ENCODE assay signal across 12 cellular contexts in the genomic region with DNA sequence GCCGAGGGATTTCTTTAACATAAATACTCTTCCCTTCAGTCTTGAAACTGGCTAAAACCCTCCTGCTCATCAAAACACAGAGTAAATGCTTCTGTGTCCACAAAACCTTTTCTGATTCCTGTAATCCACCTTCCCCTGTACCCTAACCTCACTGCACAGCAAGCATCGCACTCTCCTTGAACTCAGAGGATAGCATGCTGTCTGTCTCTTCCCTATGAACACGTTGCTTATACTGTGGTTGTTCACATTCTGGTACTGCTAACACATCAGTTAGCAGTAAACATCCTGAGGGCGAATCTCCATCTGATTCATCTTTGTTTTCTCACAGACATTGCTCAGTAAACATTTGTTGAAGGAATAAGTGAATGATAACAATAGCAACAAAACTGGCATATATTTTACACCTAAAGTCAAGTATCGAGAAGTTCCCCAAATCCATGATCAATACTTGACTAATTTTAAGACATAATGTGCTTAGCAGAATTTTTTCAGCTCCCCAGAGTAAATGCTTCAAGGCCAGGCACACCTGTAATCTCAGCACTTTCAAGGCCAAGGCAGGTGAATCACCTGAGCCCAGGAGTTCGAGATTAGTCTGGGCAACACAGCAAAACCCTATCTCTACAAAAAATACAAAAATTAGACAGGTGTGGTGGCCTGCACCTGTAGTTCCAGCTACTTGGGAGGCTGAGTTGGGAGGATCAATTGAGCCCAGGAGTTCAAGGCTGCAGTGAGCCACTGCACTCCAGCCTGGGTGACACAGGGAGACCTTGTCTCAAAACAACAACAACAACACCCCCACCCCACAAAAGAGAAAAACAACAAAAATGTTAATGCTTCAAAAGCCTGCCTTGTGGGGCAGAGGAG. TPM values are rescaled to one million over a fixed set of nuclear protein-coding genes. Genes with fewer than 3 reads are reported as not detected.
DNase-seq lines count a peak whose midpoint lies in the region; ATAC-seq and TF ChIP-seq lines count a peak whose summit lies in the region.
"Had no signal": no experiment of that assay in that cellular context is flagged by ENCODE, and none has a peak within 500 bp of the region (broad histone marks: within the 10 kb centered on the region; RNA-seq: fewer than 3 reads in every experiment).

No MANE protein-coding gene starts in this region.

- intact Hi-C loops in ovary (cut with DNase I) = no loop called here

- peak overlapping the region; percentile 12 for H2AFZ ChIP-seq in neuronal stem cell (ENCODE audit: low read length)

- H3K4me1 ChIP-seq in Peyer's patch (peaks cover 0 to 21% (median 3%) of the 10 kb centered on the region in 4 donors), neuronal stem cell (ENCODE audit: control insufficient read depth in 2 of 2, insufficient read depth in 1 of 2, low read depth in 1 of 2, low read length in 2 of 2) (peaks cover 0 to 8% of the 10 kb centered on the region in 2 donors), ovary (ENCODE audit: insufficient read depth) (no peaks in the 10 kb centered on the region)

- peak; percentile 51 for DNase-seq in ELR (ENCODE audit: low read depth)
- no peak for DNase-seq in Peyer's patch
- DNase-seq in effector memory CD8-positive, alpha-beta T cell = peak; percentile 20 to 45 (median 24)
- DNase-seq in neuronal stem cell (ENCODE audit: low spot score) = no peak
- DNase-seq in GM10266 (ENCODE audit: extremely low spot score) = no peak
- DNase-seq in ovary = no peak
- DNase-seq in SW480 (ENCODE audit: low spot score) = no peak
- DNase-seq: cerebellar nuclear complex, H9, IMR-90, NCI-H1930, occipital lobe had no signal

- no peak overlapping the region for H4K91ac ChIP-seq in neuronal stem cell (ENCODE audit: low read depth, low read length, poor library complexity)

- H3K18ac ChIP-seq in neuronal stem cell (ENCODE audit: low read length) = no peak overlapping the region

- H2BK15ac ChIP-seq in neuronal stem cell (ENCODE audit: low read length) = no peak overlapping the region

- peak; percentile 49 for ATAC-seq in effector memory CD8-positive, alpha-beta T cell (replicated peaks)

- TF ChIP-seq POLR2A in Peyer's patch (IDR thresholded peaks at IDR 0.05) (peak in 1 of 2 donors; percentile 39), ovary (IDR thresholded peaks at IDR 0.05) (no peak)

- H3K9ac ChIP-seq in neuronal stem cell (ENCODE audit: low read depth, low read length, poor library complexity) = no peak overlapping the region

- H2BK5ac ChIP-seq in neuronal stem cell (ENCODE audit: low read length) = no peak overlapping the region

- peak overlapping the region; percentile 18 to 37 for H3K4me3 Mint-ChIP-seq in effector memory CD8-positive, alpha-beta T cell
- H3K4me3 Mint-ChIP-seq: H9 had no signal

- no peaks in the 10 kb centered on the region for H3K79me1 ChIP-seq in neuronal stem cell (ENCODE audit: low read depth, low read length)

- no peak overlapping the region for H2BK12ac ChIP-seq in neuronal stem cell (ENCODE audit: low read length)

- WGBS in neuronal stem cell (ENCODE audit: extremely low coverage in 2 of 2, insufficient read length in 2 of 2, insufficient replicate concordance in 1 of 2), 2 donors = no CpG with 5 or more reads among the region's 6 CpGs
- WGBS in ovary, 3 donors = 79 to 82% (median 81%) methylated on average over 6 of the region's 6 CpGs

- H2AK5ac ChIP-seq in neuronal stem cell (ENCODE audit: low read depth, low read length) = no peak overlapping the region

- no peak overlapping the region for H3K14ac ChIP-seq in neuronal stem cell (ENCODE audit: low read length)

- H3K23ac ChIP-seq in neuronal stem cell (ENCODE audit: low read depth, low read length, poor library complexity) = no peak overlapping the region

- peaks cover 0 to 4% of the 10 kb centered on the region in 2 donors for H3K27me3 Mint-ChIP-seq in effector memory CD8-positive, alpha-beta T cell

- TF ChIP-seq CTCF in Peyer's patch (IDR thresholded peaks at IDR 0.05) (no peak), GM10266 (IDR thresholded peaks at IDR 0.05; ENCODE audit: control insufficient read depth, insufficient read depth, low read depth, missing control alignments) (no peak), ovary (IDR thresholded peaks at IDR 0.05) (no peak)

- H3K9me3 ChIP-seq in Peyer's patch (no peaks in the 10 kb centered on the region), neuronal stem cell (replicated peaks in 1 of 2; ENCODE audit: control insufficient read depth in 2 of 2, insufficient read depth in 1 of 2, low read depth in 1 of 2, low read length in 2 of 2) (peaks cover 0 to 1% of the 10 kb centered on the region in 2 donors), ovary (no peaks in the 10 kb centered on the region)

- no peak overlapping the region for H4K8ac ChIP-seq in neuronal stem cell (ENCODE audit: low read depth, low read length)

- H3K4me3 ChIP-seq in Peyer's patch (no peak overlapping the region), neuronal stem cell (ENCODE audit: low read length in 2 of 2) (no peak overlapping the region), ovary (no peak overlapping the region)

- TF ChIP-seq EP300 in ovary (IDR thresholded peaks at IDR 0.05) = no peak

- no peak overlapping the region for H3K4me2 ChIP-seq in neuronal stem cell (ENCODE audit: insufficient read depth, low read length, poor library complexity, severe bottlenecking)

- H3K27ac Mint-ChIP-seq in effector memory CD8-positive, alpha-beta T cell = peak overlapping the region; percentile 95 to 100

- H3K27ac ChIP-seq in Peyer's patch (peak overlapping the region; percentile 67 to 80 (median 73)), neuronal stem cell (replicated peaks; ENCODE audit: low read length) (no peak overlapping the region), ovary (no peak overlapping the region)

- H3K36me3 ChIP-seq in Peyer's patch (no peaks in the 10 kb centered on the region), neuronal stem cell (replicated peaks in 1 of 2; ENCODE audit: control insufficient read depth in 2 of 2, insufficient read depth in 2 of 2, low read length in 2 of 2) (peaks cover 0 to 2% of the 10 kb centered on the region in 2 donors), ovary (no peaks in the 10 kb centered on the region)

- H3K36me3 Mint-ChIP-seq in effector memory CD8-positive, alpha-beta T cell (ENCODE audit: insufficient read depth) = peaks cover 18% of the 10 kb centered on the region

- no peak overlapping the region for H2BK120ac ChIP-seq in neuronal stem cell (ENCODE audit: low read depth, low read length)

- H3K9me3 Mint-ChIP-seq in effector memory CD8-positive, alpha-beta T cell = no peaks in the 10 kb centered on the region

- peaks cover 51 to 67% of the 10 kb centered on the region in 2 donors for H3K4me1 Mint-ChIP-seq in effector memory CD8-positive, alpha-beta T cell (ENCODE audit: low read depth in 2 of 2)

- H3K4ac ChIP-seq in neuronal stem cell (ENCODE audit: low read length) = no peak overlapping the region

- H3K27me3 ChIP-seq in Peyer's patch (no peaks in the 10 kb centered on the region), neuronal stem cell (ENCODE audit: control insufficient read depth in 3 of 3, insufficient read depth in 3 of 3, low read depth in 1 of 3, low read length in 3 of 3) (no peaks in the 10 kb centered on the region), ovary (no peaks in the 10 kb centered on the region)

RNA-seq across cellular contexts. Expression of a gene that starts 45.6 kb away (rescaled TPM):
- total RNA-seq in Peyer's patch = 100 to 1,000 TPM in 3 of 4 donors, 10 to 100 TPM in 1; 29.7 to 178 (median 133) TPM
- polyA plus RNA-seq in neuronal stem cell (2013, experiment 1 of 2) = 15.7 TPM
- polyA plus RNA-seq in neuronal stem cell (2013, experiment 2 of 2) = 15.9 TPM
- 10 to 100 TPM; 21.3 to 30.4 (median 26.4) TPM for total RNA-seq in ovary
- polyA plus RNA-seq in ovary = 10 to 100 TPM; 13.4 to 44.7 TPM

Comparison
In these comparisons a context has a peak if more than half of its experiments do, and no peak if none do; other contexts are left out.
1. DNase-seq: peak in ELR (single experiment) and effector memory CD8-positive, alpha-beta T cell (3 of 3); none in Peyer's patch (0 of 3), neuronal stem cell (single experiment), GM10266 (single experiment), ovary (0 of 5) and SW480 (single experiment).
2. H3K27ac ChIP-seq: peak in Peyer's patch (4 of 4); none in neuronal stem cell (single experiment) and ovary (0 of 2).